In genomic region chr15:55799287-55800212, GRCh38 we compare ENCODE assay signal across 9 cellular contexts. TPM values are rescaled to one million over a fixed set of nuclear protein-coding genes. Genes with fewer than 3 reads are reported as not detected.
DNase-seq lines count a peak whose midpoint lies in the region; ATAC-seq, FAIRE-seq and TF ChIP-seq lines count a peak whose summit lies in the region.
"Had no signal": no experiment of that assay in that cellular context is flagged by ENCODE, and none has a peak within 500 bp of the region (broad histone marks: within the 10 kb centered on the region; RNA-seq: fewer than 3 reads in every experiment).

No MANE protein-coding gene starts in this region.

- intact Hi-C loops in Caco-2 (cut with micrococcal nuclease; ENCODE audit: unreplicated experiment) = loop anchor here (1.0 to 5.0 kb wide), 4 partner anchors 57 to 362 kb away; partner anchors contain the start of gene PRTG

- H3K9me3 ChIP-seq in Caco-2 = no peaks in the 10 kb centered on the region
- no peaks in the 10 kb centered on the region for H3K9me3 ChIP-seq in small intestine (ENCODE audit: control insufficient read depth, low read depth)

- H3K27me3 ChIP-seq in Caco-2 (replicated peaks; ENCODE audit: control insufficient read depth, insufficient read depth, low read length) (no peaks in the 10 kb centered on the region), small intestine (ENCODE audit: control insufficient read depth in 2 of 2, insufficient read depth in 2 of 2, low read length in 2 of 2) (no peaks in the 10 kb centered on the region)

- POLR2A ChIA-PET in Caco-2 (lab: Charles Lee) = no interaction called here

- no peaks in the 10 kb centered on the region for H3K36me3 ChIP-seq in Caco-2 (ENCODE audit: control insufficient read depth, insufficient read depth, low read length)
- H3K36me3 ChIP-seq in small intestine (ENCODE audit: control insufficient read depth in 2 of 2, insufficient read depth in 2 of 2, low read length in 2 of 2) = no peaks in the 10 kb centered on the region

- TF ChIP-seq CTCF in Caco-2 (IDR thresholded peaks at IDR 0.05; ENCODE audit: insufficient read depth in 1 of 2, low read depth in 1 of 2, low read length in 1 of 2, severe bottlenecking in 1 of 2, unreplicated experiment in 1 of 2) = peak; percentile 67 to 73
- peak; percentile 77 for TF ChIP-seq CTCF in astrocyte of the spinal cord (IDR thresholded peaks at IDR 0.05; ENCODE audit: low read depth, low read length)

- no peaks in the 10 kb centered on the region for H3K27me3 Mint-ChIP-seq in Caco-2 (ENCODE audit: insufficient read depth, unreplicated experiment)

- H3K4me3 Mint-ChIP-seq in Caco-2 (ENCODE audit: unreplicated experiment) = no peak overlapping the region

- 54 to 65% (median 63%) methylated on average over 10 of the region's 10 CpGs for WGBS in small intestine, 3 donors

- H3K36me3 Mint-ChIP-seq in Caco-2 (ENCODE audit: insufficient read depth, unreplicated experiment) = no peaks in the 10 kb centered on the region

- DNase-seq in Caco-2 (peak; percentile 68 to 76), NCI-H1436 treated with DMSO at 0.1 percent for 48 hours (lab: John Stamatoyannopoulos, UW) (peak; percentile 45), astrocyte of the spinal cord (ENCODE audit: low read depth, low spot score) (peak; percentile 59), lung microvascular endothelial cell (ENCODE audit: low read depth in 2 of 2) (peak; percentile 54 to 74), hippocampal formation (lab: John Stamatoyannopoulos, UW) (no peak), small intestine (no peak)

- peak overlapping the region; percentile 40 for H3K27ac Mint-ChIP-seq in Caco-2 (ENCODE audit: unreplicated experiment)

- FAIRE-seq in small intestine (lab: Jason Lieb, UNC) = no peak

- CTCF ChIA-PET in Caco-2 (lab: Charles Lee) = no interaction called here

- no peaks in the 10 kb centered on the region for H3K9me3 Mint-ChIP-seq in Caco-2 (ENCODE audit: unreplicated experiment)

- H3K4me1 Mint-ChIP-seq in Caco-2 (ENCODE audit: low read depth, unreplicated experiment) = no peaks in the 10 kb centered on the region

- no peak overlapping the region for H3K4me3 ChIP-seq in Caco-2 (ENCODE audit: low read depth, low read length)
- no peak overlapping the region for H3K4me3 ChIP-seq in astrocyte of the spinal cord (ENCODE audit: low read depth, low read length)
- H3K4me3 ChIP-seq in small intestine (ENCODE audit: low read depth in 1 of 2, low read length in 2 of 2) = no peak overlapping the region

- no TSS peak for BruUV-seq in Caco-2 (replicated peaks; lab: Mats Ljungman, UMichigan)

- H3K4me1 ChIP-seq in Caco-2 = no peaks in the 10 kb centered on the region
- no peaks in the 10 kb centered on the region for H3K4me1 ChIP-seq in small intestine (ENCODE audit: control insufficient read depth in 2 of 2, insufficient read depth in 1 of 2, low read depth in 1 of 2, low read length in 1 of 2)

- in situ Hi-C loops in astrocyte of the spinal cord (cut with HindIII; ENCODE audit: low sequenced_read_pairs) = no loop called here

- ATAC-seq in GM18511 (IDR thresholded peaks at IDR 0.05; ENCODE audit: unreplicated experiment) (peak; percentile 60), GM18858 (IDR thresholded peaks at IDR 0.05; ENCODE audit: unreplicated experiment) (no peak)

- no peak overlapping the region for H3K27ac ChIP-seq in small intestine (ENCODE audit: low read depth in 1 of 2, low read length in 1 of 2)

RNA-seq across cellular contexts. Expression of gene PRTG, which starts 56.6 kb away (rescaled TPM):
- 39.1 and 40.2 TPM in 2 replicates for total RNA-seq in Caco-2 (2022)
- 0.40 and 1.7 TPM in 2 replicates for total RNA-seq in lung microvascular endothelial cell
- under 1 TPM in 1 of 3 donors, not detected in 2; 0.19 TPM for polyA plus RNA-seq in small intestine
- total RNA-seq: activated CD8-positive, alpha-beta memory T cell treated with anti-CD3 and anti-CD28 coated beads for 36 hours had no signal

Comparison
In these comparisons a context has a peak if more than half of its experiments do, and no peak if none do; other contexts are left out.
1. DNase-seq: peak in Caco-2 (2 of 2), NCI-H1436 treated with DMSO at 0.1 percent for 48 hours (single experiment), astrocyte of the spinal cord (single experiment) and lung microvascular endothelial cell (2 of 2); none in hippocampal formation (0 of 2) and small intestine (single experiment).
2. RNA of gene PRTG, which starts 56.6 kb away (total RNA-seq): 39.1 to 40.2 TPM in Caco-2; 0.40 to 1.7 TPM in lung microvascular endothelial cell; every median in the first group is over 10 times any median in the second.